In the genomic region with DNA sequence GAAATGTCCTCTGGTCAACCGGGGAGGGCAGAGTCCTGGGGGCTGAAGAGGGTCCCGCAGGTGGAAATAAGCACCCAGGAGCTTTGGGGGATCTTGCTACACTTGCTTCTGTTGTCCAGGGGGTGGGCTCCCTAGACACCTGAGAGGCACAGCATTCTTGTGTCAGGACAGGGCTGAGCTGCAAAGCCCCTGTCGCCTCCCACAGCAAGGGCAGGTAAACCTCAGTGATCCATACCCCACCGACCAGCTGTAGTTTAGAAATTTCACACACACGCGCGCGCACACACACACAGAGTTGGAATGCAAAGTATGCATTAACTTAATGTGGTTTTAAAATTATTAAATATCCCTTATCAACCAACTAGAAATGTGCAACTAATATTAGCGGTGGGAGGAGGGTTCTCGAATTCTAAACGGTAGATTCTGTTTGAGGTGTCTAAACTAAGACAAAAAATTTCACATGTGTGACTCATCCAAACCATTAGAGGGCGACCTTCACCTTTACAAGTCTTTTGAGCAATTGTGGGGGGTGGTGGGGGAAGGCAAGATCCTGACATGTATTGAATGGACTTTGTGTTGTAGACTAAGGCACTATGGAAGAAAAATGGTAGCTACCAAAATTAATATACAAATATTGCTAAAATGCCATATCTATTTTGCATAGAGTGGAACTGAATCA, we compare ENCODE assay signal across 9 cellular contexts. TPM values are rescaled to one million over a fixed set of nuclear protein-coding genes. Genes with fewer than 3 reads are reported as not detected.
A peak's percentile ranks its signal among the peaks of the same experiment; 100 is the strongest.
DNase-seq lines count a peak whose midpoint lies in the region; ATAC-seq and TF ChIP-seq lines count a peak whose summit lies in the region.
"Had no signal": no experiment of that assay in that cellular context is flagged by ENCODE, and none has a peak within 500 bp of the region (broad histone marks: within the 10 kb centered on the region; RNA-seq: fewer than 3 reads in every experiment).

No MANE protein-coding gene starts in this region.

- H3K4ac ChIP-seq in trophoblast cell (ENCODE audit: low read depth, low read length): no peak overlapping the region

- ATAC-seq in GM18861 (IDR thresholded peaks at IDR 0.05; ENCODE audit: unreplicated experiment) (peak; percentile 49), HG03095 (IDR thresholded peaks at IDR 0.05; ENCODE audit: unreplicated experiment) (peak; percentile 50)

- H3K4me2 ChIP-seq in trophoblast cell (ENCODE audit: low read length): peak overlapping the region; percentile 33

- TF ChIP-seq CTCF in endodermal cell (conservative IDR thresholded peaks at IDR 0.05) (no peak), testis (IDR thresholded peaks at IDR 0.05) (no peak)

- H3K4me1 Mint-ChIP-seq in endodermal cell: peaks cover 3% of the 10 kb centered on the region

- no peak overlapping the region for H4K12ac ChIP-seq in trophoblast cell (ENCODE audit: low read depth, low read length)

- no peak overlapping the region for H3K23ac ChIP-seq in trophoblast cell (ENCODE audit: low read length)

- H4K91ac ChIP-seq in trophoblast cell (ENCODE audit: low read depth, low read length): no peak overlapping the region

- no peaks in the 10 kb centered on the region for H3K79me1 ChIP-seq in trophoblast cell (ENCODE audit: low read length)

- H2AFZ ChIP-seq in trophoblast cell (ENCODE audit: insufficient read depth, low read length, poor library complexity): no peak overlapping the region

- intact Hi-C loops in testis (cut with DNase I; ENCODE audit: low total_unique reads): no loop called here

- peak; percentile 48 for DNase-seq in Caki2 (ENCODE audit: low read depth)
- peak; percentile 39 for DNase-seq in NT2/D1 (ENCODE audit: low read depth, low spot score)
- DNase-seq in endodermal cell: peak; percentile 60
- DNase-seq in trophoblast cell: peak in 1 of 2 donors; percentile 46
- DNase-seq in testis: no peak
- no peak for DNase-seq in GM19238 (ENCODE audit: insufficient read length, low spot score)

- H3K27ac Mint-ChIP-seq in endodermal cell: no peak overlapping the region

- H3K9ac ChIP-seq in NT2/D1 (ENCODE audit: insufficient read length, low read depth) (no peak overlapping the region), endodermal cell (ENCODE audit: extremely low read depth, low read length, poor library complexity, severe bottlenecking) (no peak overlapping the region), trophoblast cell (ENCODE audit: low read length) (no peak overlapping the region)

- no peaks in the 10 kb centered on the region for H3K9me3 ChIP-seq in NT2/D1 (ENCODE audit: insufficient read depth, low read length)
- H3K9me3 ChIP-seq in endodermal cell (ENCODE audit: control insufficient read depth, low read length): no peaks in the 10 kb centered on the region
- peaks cover 1% of the 10 kb centered on the region for H3K9me3 ChIP-seq in trophoblast cell (ENCODE audit: insufficient read depth, low read depth, low read length)
- no peaks in the 10 kb centered on the region for H3K9me3 ChIP-seq in testis

- no peak overlapping the region for H2BK12ac ChIP-seq in trophoblast cell (ENCODE audit: low read length)

- H3K9me3 Mint-ChIP-seq in endodermal cell: no peaks in the 10 kb centered on the region
- H3K9me3 Mint-ChIP-seq: naive thymus-derived CD8-positive, alpha-beta T cell had no signal

- no peak overlapping the region for H3K4me3 Mint-ChIP-seq in endodermal cell
- H3K4me3 Mint-ChIP-seq: naive thymus-derived CD8-positive, alpha-beta T cell had no signal

- H3K27ac ChIP-seq in endodermal cell (ENCODE audit: low read depth, low read length): no peak overlapping the region
- H3K27ac ChIP-seq in trophoblast cell (ENCODE audit: low read depth, low read length): no peak overlapping the region
- H3K27ac ChIP-seq in testis: no peak overlapping the region

- peaks cover 53% of the 10 kb centered on the region for H3K27me3 Mint-ChIP-seq in endodermal cell (ENCODE audit: insufficient read depth)

- TF ChIP-seq POLR2A in testis (IDR thresholded peaks at IDR 0.05): no peak

- H2BK120ac ChIP-seq in trophoblast cell (ENCODE audit: insufficient read depth, low read length, poor library complexity): no peak overlapping the region

- H3K79me2 ChIP-seq in trophoblast cell (ENCODE audit: control insufficient read depth, insufficient read depth, low read length, poor library complexity): no peaks in the 10 kb centered on the region

- no peak overlapping the region for H3K4me3 ChIP-seq in NT2/D1 (ENCODE audit: insufficient read length, low read depth)
- peak overlapping the region; percentile 51 for H3K4me3 ChIP-seq in endodermal cell (ENCODE audit: low read length)
- H3K4me3 ChIP-seq in trophoblast cell (ENCODE audit: low read depth, low read length): no peak overlapping the region
- H3K4me3 ChIP-seq in testis: no peak overlapping the region

- no peak overlapping the region for H4K8ac ChIP-seq in trophoblast cell (ENCODE audit: low read depth, low read length)

- H2BK5ac ChIP-seq in trophoblast cell (ENCODE audit: low read depth, low read length, poor library complexity): no peak overlapping the region

- no peak overlapping the region for H2AK5ac ChIP-seq in trophoblast cell (ENCODE audit: low read length)

- no peak overlapping the region for H3K14ac ChIP-seq in trophoblast cell (ENCODE audit: low read length)

- no peaks in the 10 kb centered on the region for H3K4me1 ChIP-seq in NT2/D1 (ENCODE audit: insufficient read depth, insufficient read length)
- H3K4me1 ChIP-seq in endodermal cell (ENCODE audit: control insufficient read depth, insufficient read depth, low read length): no peaks in the 10 kb centered on the region
- no peaks in the 10 kb centered on the region for H3K4me1 ChIP-seq in trophoblast cell (ENCODE audit: control insufficient read depth in 1 of 2, insufficient read depth in 2 of 2, low read length in 2 of 2)
- H3K4me1 ChIP-seq in testis: no peaks in the 10 kb centered on the region

- no peaks in the 10 kb centered on the region for H3K36me3 ChIP-seq in NT2/D1 (ENCODE audit: insufficient read depth, insufficient read length, low read length)
- no peaks in the 10 kb centered on the region for H3K36me3 ChIP-seq in endodermal cell (ENCODE audit: control insufficient read depth, insufficient read depth, low read length)
- no peaks in the 10 kb centered on the region for H3K36me3 ChIP-seq in trophoblast cell (ENCODE audit: control insufficient read depth in 1 of 2, insufficient read depth in 2 of 2, low read length in 2 of 2)
- H3K36me3 ChIP-seq in testis (ENCODE audit: low read depth, missing control alignments): no peaks in the 10 kb centered on the region

- no peaks in the 10 kb centered on the region for H3K36me3 Mint-ChIP-seq in endodermal cell (ENCODE audit: low read depth)
- H3K36me3 Mint-ChIP-seq: naive thymus-derived CD8-positive, alpha-beta T cell had no signal

- 40 to 60% methylated on average over 2 to 12 of the region's 12 CpGs for WGBS in endodermal cell (ENCODE audit: insufficient coverage in 1 of 2, insufficient read length in 1 of 2), 2 experiments
- WGBS in trophoblast cell (ENCODE audit: extremely low coverage, insufficient coverage, insufficient read length): no CpG with 5 or more reads among the region's 12 CpGs
- WGBS in testis, 2 donors: 26 to 38% methylated on average over 10 to 12 of the region's 12 CpGs

- in situ Hi-C loops in Caki2 (cut with HindIII; ENCODE audit: low pct_unique_long_range_greater_than_20kb, low sequenced_read_pairs): no loop called here

- H3K27me3 ChIP-seq in NT2/D1 (ENCODE audit: insufficient read depth, insufficient read length): peaks cover 6% of the 10 kb centered on the region
- peaks cover 61% of the 10 kb centered on the region for H3K27me3 ChIP-seq in endodermal cell (ENCODE audit: control insufficient read depth, insufficient read depth, low read length, poor library complexity, severe bottlenecking)
- peaks cover 4% of the 10 kb centered on the region for H3K27me3 ChIP-seq in trophoblast cell (ENCODE audit: insufficient read depth, low read length)
- H3K27me3 ChIP-seq in testis: no peaks in the 10 kb centered on the region

- H3K18ac ChIP-seq in trophoblast cell (ENCODE audit: low read length): no peak overlapping the region

RNA-seq across cellular contexts. Expression of a gene that starts 34.3 kb away (rescaled TPM):
- not detected in 2 replicates for total RNA-seq in Caki2 (2014; rRNA removed; shearing (Covaris generic); ENCODE audit: low replicate concordance)
- total RNA-seq in endodermal cell (not detected), testis (1 to 10 TPM; 5.0 to 5.1 TPM)
- 8.0 TPM for polyA plus RNA-seq in endodermal cell (2013, experiment 1 of 2)
- 5.5 TPM for polyA plus RNA-seq in endodermal cell (2013, experiment 2 of 2)
- polyA plus RNA-seq in trophoblast cell (2013): 0.05 TPM in 1 of 2 replicates, not detected in the other
- 4.9 TPM for polyA plus RNA-seq in testis (ENCODE audit: insufficient read depth, low read depth, low replicate concordance)
- total RNA-seq: naive thymus-derived CD8-positive, alpha-beta T cell had no signal
- polyA plus RNA-seq: naive thymus-derived CD8-positive, alpha-beta T cell had no signal

Comparison
In these comparisons a context has a peak if more than half of its experiments do, and no peak if none do; other contexts are left out.
1. DNase-seq: peak in Caki2 (single experiment), NT2/D1 (single experiment) and endodermal cell (single experiment); none in testis (single experiment) and GM19238 (single experiment).